ENCODE assay signal across 8 cellular contexts in genomic region chr18:8705280-8705940, GRCh38. TPM values are rescaled to one million over a fixed set of nuclear protein-coding genes. Genes with fewer than 3 reads are reported as not detected.
DNase-seq lines count a peak whose midpoint lies in the region; ATAC-seq and TF ChIP-seq lines count a peak whose summit lies in the region.

Gene MTCL1, plus strand, starts transcription at chr18:8705556. Its CDS starts 105 bp downstream, at chr18:8705661.

- H3K4me1 Mint-ChIP-seq in activated naive CD4-positive, alpha-beta T cell treated with anti-CD3 and anti-CD28 coated beads, Interleukin-2, amount 50 U/mL, for 24 hours, result peaks cover 16% of the 10 kb centered on the region

- H3K9me3 Mint-ChIP-seq in activated naive CD4-positive, alpha-beta T cell treated with anti-CD3 and anti-CD28 coated beads, Interleukin-2, amount 50 U/mL, for 24 hours, result no peaks in the 10 kb centered on the region

- H3K4me1 ChIP-seq in cardiac muscle cell (ENCODE audit: low read depth) (no peaks in the 10 kb centered on the region), ovary (ENCODE audit: insufficient read depth) (peaks cover 4% of the 10 kb centered on the region)

- intact Hi-C loops in ovary (cut with DNase I), result loop anchor here in 1 of 4 donors (10.0 kb wide), 1 partner anchor 49 kb away; no protein-coding TSS in a partner anchor

- no peak within 1 kb of the TSS for H3K27ac ChIP-seq in cardiac muscle cell
- H3K27ac ChIP-seq in ovary, result peak within 1 kb of the TSS; percentile 84 to 85

- no peak within 1 kb of the TSS for H3K27ac Mint-ChIP-seq in activated naive CD4-positive, alpha-beta T cell treated with anti-CD3 and anti-CD28 coated beads, Interleukin-2, amount 50 U/mL, for 24 hours

- TF ChIP-seq POLR2A in ovary (IDR thresholded peaks at IDR 0.05), result no peak

- ATAC-seq in GM18519 (IDR thresholded peaks at IDR 0.05; ENCODE audit: low FRiP score, unreplicated experiment) (peak; percentile 41), HG02970 (IDR thresholded peaks at IDR 0.05; ENCODE audit: low FRiP score, unreplicated experiment) (peak; percentile 34)

- TF ChIP-seq CTCF in cardiac muscle cell (IDR thresholded peaks at IDR 0.05; ENCODE audit: low read depth, low read length), result no peak
- TF ChIP-seq CTCF in ovary (IDR thresholded peaks at IDR 0.05), result no peak

- no peaks in the 10 kb centered on the region for H3K36me3 Mint-ChIP-seq in activated naive CD4-positive, alpha-beta T cell treated with anti-CD3 and anti-CD28 coated beads, Interleukin-2, amount 50 U/mL, for 24 hours

- H3K36me3 ChIP-seq in cardiac muscle cell (no peaks in the 10 kb centered on the region), ovary (no peaks in the 10 kb centered on the region)

- no peak for TF ChIP-seq EP300 in ovary (IDR thresholded peaks at IDR 0.05)

- 0 to 1% (median 0%) methylated on average over 7 to 113 of the region's 113 CpGs for WGBS in ovary, 3 donors

- peak within 1 kb of the TSS; percentile 93 for H3K4me3 Mint-ChIP-seq in activated naive CD4-positive, alpha-beta T cell treated with anti-CD3 and anti-CD28 coated beads, Interleukin-2, amount 50 U/mL, for 24 hours

- H3K27me3 ChIP-seq in cardiac muscle cell, result peaks cover 23% of the 10 kb centered on the region
- no peaks in the 10 kb centered on the region for H3K27me3 ChIP-seq in ovary

- DNase-seq in AML-193 (lab: John Stamatoyannopoulos, UW) (peak; percentile 9 to 48), NCI-H510A (lab: John Stamatoyannopoulos, UW) (peak; percentile 48), cardiac muscle cell (ENCODE audit: low read depth in 1 of 2, low spot score in 1 of 2) (peak; percentile 65 to 69), ovary (peak in 3 of 5 donors; percentile 32 to 62 (median 38)), GDM1 (lab: John Stamatoyannopoulos, UW) (no peak)

- no peaks in the 10 kb centered on the region for H3K9me3 ChIP-seq in cardiac muscle cell (ENCODE audit: low read depth)
- no peaks in the 10 kb centered on the region for H3K9me3 ChIP-seq in ovary

- peaks cover 39% of the 10 kb centered on the region for H3K27me3 Mint-ChIP-seq in activated naive CD4-positive, alpha-beta T cell treated with anti-CD3 and anti-CD28 coated beads, Interleukin-2, amount 50 U/mL, for 24 hours

- peak within 1 kb of the TSS; percentile 58 for H3K4me3 ChIP-seq in cardiac muscle cell
- H3K4me3 ChIP-seq in ovary, result peak within 1 kb of the TSS; percentile 55

RNA-seq across cellular contexts. Expression of gene MTCL1, which starts in this region (rescaled TPM):
- total RNA-seq in cardiac muscle cell, result 4.7 and 9.6 TPM in 2 replicates
- polyA plus RNA-seq in cardiac muscle cell, result 1.8 and 3.5 TPM in 2 replicates
- total RNA-seq in ovary, result 1 to 10 TPM; 4.5 to 9.6 (median 7.3) TPM
- polyA plus RNA-seq in ovary, result 1 to 10 TPM; 2.2 to 6.5 TPM
